Comparison of ENCODE assay signal across 8 cellular contexts in genomic region chr15:41331281-41331680, GRCh38. TPM values are rescaled to one million over a fixed set of nuclear protein-coding genes. Genes with fewer than 3 reads are reported as not detected.
DNase-seq lines count a peak whose midpoint lies in the region; ATAC-seq lines count a peak whose summit lies in the region.

No MANE protein-coding gene starts in this region.

- peak overlapping the region; percentile 98 for H3K4me3 ChIP-seq in CD4-positive, CD25-positive, alpha-beta regulatory T cell (ENCODE audit: low read depth, low read length)
- peak overlapping the region; percentile 83 for H3K4me3 ChIP-seq in HUES64 (ENCODE audit: low read length)

- H3K4me1 Mint-ChIP-seq in CD4-positive, CD25-positive, alpha-beta regulatory T cell = peaks cover 14 to 37% (median 25%) of the 10 kb centered on the region in 4 donors
- peaks cover 18% of the 10 kb centered on the region for H3K4me1 Mint-ChIP-seq in activated naive CD8-positive, alpha-beta T cell treated with anti-CD3 and anti-CD28 coated beads, Interleukin-2, amount 10 ng/mL, durations not matched to agents 7 days and 5 days
- H3K4me1 Mint-ChIP-seq in naive thymus-derived CD8-positive, alpha-beta T cell = peaks cover 6 to 28% (median 27%) of the 10 kb centered on the region in 4 donors

- no peaks in the 10 kb centered on the region for H3K27me3 ChIP-seq in CD4-positive, CD25-positive, alpha-beta regulatory T cell (ENCODE audit: control insufficient read depth, insufficient read depth, low read length)
- H3K27me3 ChIP-seq in HUES64 (ENCODE audit: insufficient read depth, low read length) = no peaks in the 10 kb centered on the region

- WGBS in HUES64 = 60% methylated on average over 5 of the region's 6 CpGs

- ATAC-seq in CD4-positive, CD25-positive, alpha-beta regulatory T cell (ENCODE audit: low read depth in 2 of 2) = no peak
- ATAC-seq in activated naive CD8-positive, alpha-beta T cell treated with anti-CD3 and anti-CD28 coated beads, Interleukin-2, amount 10 ng/mL, durations not matched to agents 7 days and 5 days (ENCODE audit: low read depth) = no peak
- ATAC-seq in naive thymus-derived CD8-positive, alpha-beta T cell = no peak

- H3K9ac ChIP-seq in HUES64 (ENCODE audit: low read depth, low read length) = peak overlapping the region; percentile 91; the same call in 1 of the 2 replicates

- H3K4me3 Mint-ChIP-seq in CD4-positive, CD25-positive, alpha-beta regulatory T cell = peak overlapping the region; percentile 92 to 100 (median 98)
- H3K4me3 Mint-ChIP-seq in activated naive CD8-positive, alpha-beta T cell treated with anti-CD3 and anti-CD28 coated beads, Interleukin-2, amount 10 ng/mL, durations not matched to agents 7 days and 5 days = peak overlapping the region; percentile 98
- peak overlapping the region; percentile 96 to 100 (median 99) for H3K4me3 Mint-ChIP-seq in naive thymus-derived CD8-positive, alpha-beta T cell

- peak overlapping the region; percentile 55 for H3K27ac ChIP-seq in CD4-positive, CD25-positive, alpha-beta regulatory T cell (ENCODE audit: insufficient read depth, low read length, poor library complexity, severe bottlenecking)
- no peak overlapping the region for H3K27ac ChIP-seq in HUES64 (ENCODE audit: low read depth, low read length)

- H3K9me3 Mint-ChIP-seq in CD4-positive, CD25-positive, alpha-beta regulatory T cell = no peaks in the 10 kb centered on the region
- H3K9me3 Mint-ChIP-seq in activated naive CD8-positive, alpha-beta T cell treated with anti-CD3 and anti-CD28 coated beads, Interleukin-2, amount 10 ng/mL, durations not matched to agents 7 days and 5 days = no peaks in the 10 kb centered on the region
- H3K9me3 Mint-ChIP-seq in naive thymus-derived CD8-positive, alpha-beta T cell = no peaks in the 10 kb centered on the region

- peak overlapping the region in 2 of 3 donors; percentile 94 to 96 for H3K27ac Mint-ChIP-seq in CD4-positive, CD25-positive, alpha-beta regulatory T cell
- peak overlapping the region; percentile 99 for H3K27ac Mint-ChIP-seq in activated naive CD8-positive, alpha-beta T cell treated with anti-CD3 and anti-CD28 coated beads, Interleukin-2, amount 10 ng/mL, durations not matched to agents 7 days and 5 days
- peak overlapping the region in 7 of 10 donors; percentile 22 to 98 (median 93) for H3K27ac Mint-ChIP-seq in naive thymus-derived CD8-positive, alpha-beta T cell

- no peak for DNase-seq in CD4-positive, CD25-positive, alpha-beta regulatory T cell
- no peak for DNase-seq in activated naive CD8-positive, alpha-beta T cell treated with anti-CD3 and anti-CD28 coated beads, Interleukin-2, amount 10 ng/mL, durations not matched to agents 7 days and 5 days
- no peak for DNase-seq in naive thymus-derived CD8-positive, alpha-beta T cell
- DNase-seq in stimulated activated CD4-positive, alpha-beta T cell treated with anti-CD3 and anti-CD28 coated beads, Interleukin-1b, Interleukin-23, amount 100 ng/mL, for 48 hours = no peak
- DNase-seq in stimulated activated naive CD4-positive, alpha-beta T cell (lab: John Stamatoyannopoulos, UW) = no peak
- DNase-seq in NCI-H146 treated with DMSO at 0.1 percent for 48 hours (lab: John Stamatoyannopoulos, UW; ENCODE audit: unreplicated experiment) (no peak), anterior cingulate cortex (lab: John Stamatoyannopoulos, UW) (no peak)

- H3K4me1 ChIP-seq in CD4-positive, CD25-positive, alpha-beta regulatory T cell (ENCODE audit: control insufficient read depth, insufficient read depth, low read length, poor library complexity, severe bottlenecking) = peaks cover 26% of the 10 kb centered on the region
- H3K4me1 ChIP-seq in HUES64 (ENCODE audit: insufficient read depth, low read length) = no peaks in the 10 kb centered on the region

- no peaks in the 10 kb centered on the region for H3K9me3 ChIP-seq in CD4-positive, CD25-positive, alpha-beta regulatory T cell (ENCODE audit: control insufficient read depth in 2 of 2, low read length in 2 of 2)
- H3K9me3 ChIP-seq in HUES64 (ENCODE audit: insufficient read depth, low read depth, low read length) = no peaks in the 10 kb centered on the region

- H3K36me3 Mint-ChIP-seq in CD4-positive, CD25-positive, alpha-beta regulatory T cell = no peaks in the 10 kb centered on the region
- peaks cover 26% of the 10 kb centered on the region for H3K36me3 Mint-ChIP-seq in activated naive CD8-positive, alpha-beta T cell treated with anti-CD3 and anti-CD28 coated beads, Interleukin-2, amount 10 ng/mL, durations not matched to agents 7 days and 5 days
- H3K36me3 Mint-ChIP-seq in naive thymus-derived CD8-positive, alpha-beta T cell = no peaks in the 10 kb centered on the region

- H3K36me3 ChIP-seq in CD4-positive, CD25-positive, alpha-beta regulatory T cell (ENCODE audit: control insufficient read depth, insufficient read depth, low read length) = no peaks in the 10 kb centered on the region
- H3K36me3 ChIP-seq in HUES64 (ENCODE audit: insufficient read depth, low read length) = peaks cover 20% of the 10 kb centered on the region

- H3K27me3 Mint-ChIP-seq in CD4-positive, CD25-positive, alpha-beta regulatory T cell = no peaks in the 10 kb centered on the region
- no peaks in the 10 kb centered on the region for H3K27me3 Mint-ChIP-seq in activated naive CD8-positive, alpha-beta T cell treated with anti-CD3 and anti-CD28 coated beads, Interleukin-2, amount 10 ng/mL, durations not matched to agents 7 days and 5 days
- H3K27me3 Mint-ChIP-seq in naive thymus-derived CD8-positive, alpha-beta T cell = no peaks in the 10 kb centered on the region

- POLR2A ChIA-PET in activated naive CD8-positive, alpha-beta T cell treated with anti-CD3 and anti-CD28 coated beads, Interleukin-2, amount 10 ng/mL, durations not matched to agents 7 days and 5 days (lab: Charles Lee) = no interaction called here
- POLR2A ChIA-PET in naive thymus-derived CD8-positive, alpha-beta T cell (lab: Charles Lee) = interaction anchor here (0.5 to 2.1 kb wide), 3 partner anchors 19 to 100 kb away, joined by 4 to 11 read pairs (median 4); partner anchors contain the start of genes CHP1 and EXD1

RNA-seq across cellular contexts. Expression of gene OIP5, which starts 1.1 kb away (rescaled TPM):
- 0.96 TPM for total RNA-seq in CD4-positive, CD25-positive, alpha-beta regulatory T cell
- polyA plus RNA-seq in CD4-positive, CD25-positive, alpha-beta regulatory T cell = 1 to 10 TPM in 3 of 4 donors, under 1 TPM in 1; 0.94 to 5.0 (median 2.7) TPM
- polyA plus RNA-seq in HUES64 (2013, experiment 1 of 2) = 41.3 TPM
- polyA plus RNA-seq in HUES64 (2013, experiment 2 of 2) = 40.6 TPM
- total RNA-seq in activated naive CD8-positive, alpha-beta T cell treated with anti-CD3 and anti-CD28 coated beads, Interleukin-2, amount 10 ng/mL, durations not matched to agents 7 days and 5 days = 10 to 100 TPM; 17.1 to 17.2 TPM
- 1 to 10 TPM; 5.3 to 7.0 TPM for total RNA-seq in naive thymus-derived CD8-positive, alpha-beta T cell
- polyA plus RNA-seq in naive thymus-derived CD8-positive, alpha-beta T cell = under 1 TPM in 2 of 3 donors, not detected in 1; 0.18 to 0.24 TPM

RNA-seq across cellular contexts. Expression of gene NUSAP1, which starts 1.4 kb away (rescaled TPM):
- total RNA-seq in CD4-positive, CD25-positive, alpha-beta regulatory T cell = 24.4 TPM
- 10 to 100 TPM in 3 of 4 donors, 1 to 10 TPM in 1; 9.9 to 30.8 (median 15.6) TPM for polyA plus RNA-seq in CD4-positive, CD25-positive, alpha-beta regulatory T cell
- polyA plus RNA-seq in HUES64 (2013, experiment 1 of 2) = 80.0 TPM
- polyA plus RNA-seq in HUES64 (2013, experiment 2 of 2) = 99.9 TPM
- 100 to 1,000 TPM; 189 to 205 TPM for total RNA-seq in activated naive CD8-positive, alpha-beta T cell treated with anti-CD3 and anti-CD28 coated beads, Interleukin-2, amount 10 ng/mL, durations not matched to agents 7 days and 5 days
- total RNA-seq in naive thymus-derived CD8-positive, alpha-beta T cell = 1 to 10 TPM; 2.5 to 4.0 TPM
- 1 to 10 TPM in 1 of 3 donors, under 1 TPM in 2; 0.32 to 1.4 (median 0.93) TPM for polyA plus RNA-seq in naive thymus-derived CD8-positive, alpha-beta T cell
